Comparison of ENCODE assay signal across 9 cellular contexts in genomic region chr9:37309136-37309535, GRCh38.
DNase-seq lines count a peak whose midpoint lies in the region; ATAC-seq and TF ChIP-seq lines count a peak whose summit lies in the region.
"Had no signal": no experiment of that assay in that cellular context is flagged by ENCODE, and none has a peak within 500 bp of the region (broad histone marks: within the 10 kb centered on the region; RNA-seq: fewer than 3 reads in every experiment).

No MANE protein-coding gene starts in this region.

- DNase-seq in COR-L47 (lab: John Stamatoyannopoulos, UW): peak; percentile 16
- DNase-seq in WERI-Rb-1: no peak
- DNase-seq in left kidney (ENCODE audit: low read depth, low spot score): peak; percentile 19
- no peak for DNase-seq in aorta
- DNase-seq in left ventricle myocardium inferior: no peak

- H3K27me3 ChIP-seq in WERI-Rb-1 (ENCODE audit: insufficient read depth, low read depth, severe bottlenecking) (no peaks in the 10 kb centered on the region), aorta (ENCODE audit: control insufficient read depth in 1 of 2, insufficient read depth in 2 of 2, low read length in 1 of 2) (no peaks in the 10 kb centered on the region), left ventricle myocardium inferior (ENCODE audit: low read depth) (no peaks in the 10 kb centered on the region)
- H3K27me3 ChIP-seq: SJSA1 had no signal

- ATAC-seq in GM21529 (IDR thresholded peaks at IDR 0.05; ENCODE audit: unreplicated experiment) (peak; percentile 59), aorta (ENCODE audit: low FRiP score) (no peak), HG02763 (IDR thresholded peaks at IDR 0.05; ENCODE audit: unreplicated experiment) (no peak), GM18511 (IDR thresholded peaks at IDR 0.05; ENCODE audit: unreplicated experiment) (no peak)

- no peaks in the 10 kb centered on the region for H3K4me1 ChIP-seq in aorta (ENCODE audit: control insufficient read depth in 1 of 2, insufficient read depth in 2 of 2, low read length in 2 of 2)
- no peaks in the 10 kb centered on the region for H3K4me1 ChIP-seq in left ventricle myocardium inferior
- H3K4me1 ChIP-seq: SJSA1 had no signal

- H3K36me3 ChIP-seq in WERI-Rb-1: peaks cover 11% of the 10 kb centered on the region
- H3K36me3 ChIP-seq in aorta (ENCODE audit: control insufficient read depth in 1 of 2, insufficient read depth in 2 of 2, low read length in 1 of 2): peaks cover 2 to 3% of the 10 kb centered on the region in 2 donors
- H3K36me3 ChIP-seq in left ventricle myocardium inferior: peaks cover 26% of the 10 kb centered on the region
- H3K36me3 ChIP-seq: SJSA1 had no signal

- H3K4me3 ChIP-seq in WERI-Rb-1 (ENCODE audit: low read depth, low read length) (no peak overlapping the region), aorta (ENCODE audit: low read length in 2 of 2) (no peak overlapping the region), left ventricle myocardium inferior (no peak overlapping the region)
- H3K4me3 ChIP-seq: SJSA1 had no signal

- intact Hi-C loops in aorta (cut with DNase I): no loop called here
- intact Hi-C loops in left ventricle myocardium inferior (cut with micrococcal nuclease): no loop called here

- 90 to 92% methylated on average over 3 of the region's 3 CpGs for WGBS in aorta, 2 donors

- H3K9me3 ChIP-seq in WERI-Rb-1 (ENCODE audit: severe bottlenecking): no peaks in the 10 kb centered on the region
- H3K9me3 ChIP-seq in aorta (ENCODE audit: control insufficient read depth, low read length): no peaks in the 10 kb centered on the region
- no peaks in the 10 kb centered on the region for H3K9me3 ChIP-seq in left ventricle myocardium inferior (replicated peaks)
- H3K9me3 ChIP-seq: SJSA1 had no signal

- no peak overlapping the region for H3K27ac ChIP-seq in WERI-Rb-1
- H3K27ac ChIP-seq in aorta (ENCODE audit: low read depth in 1 of 2, low read length in 2 of 2): no peak overlapping the region
- H3K27ac ChIP-seq in left ventricle myocardium inferior (replicated peaks): no peak overlapping the region
- H3K27ac ChIP-seq: SJSA1 had no signal

- TF ChIP-seq CTCF in WERI-Rb-1 (IDR thresholded peaks at IDR 0.05; ENCODE audit: low read depth, low read length) (peak; percentile 46; the same call in 1 of the 2 replicates), left ventricle myocardium inferior (IDR thresholded peaks at IDR 0.05; ENCODE audit: borderline replicate concordance) (no peak)

Comparison
In these comparisons a context has a peak if more than half of its experiments do, and no peak if none do; other contexts are left out.
1. DNase-seq: peak in COR-L47 (single experiment) and left kidney (single experiment); none in WERI-Rb-1 (single experiment), aorta (0 of 2) and left ventricle myocardium inferior (single experiment).